Comparison of ENCODE assay signal across 1 cellular context in genomic region chr12:132543298-132544172, GRCh38.
TF ChIP-seq lines count a peak whose summit lies in the region.

No MANE protein-coding gene starts in this region.

TF ChIP-seq in K562, 482 proteins besides CTCF, POLR2A, EP300 and RAD21 (continued from another document):
- TF ChIP-seq TEAD4 (IDR thresholded peaks at IDR 0.05; ENCODE audit: low read length) (no peak), TEAD4 (CRISPR knock-in tag; IDR thresholded peaks at IDR 0.05; ENCODE audit: borderline replicate concordance) (no peak), MCM7 (IDR thresholded peaks at IDR 0.05) (no peak)
